ENCODE assay signal across 1 cellular context in the genomic region with DNA sequence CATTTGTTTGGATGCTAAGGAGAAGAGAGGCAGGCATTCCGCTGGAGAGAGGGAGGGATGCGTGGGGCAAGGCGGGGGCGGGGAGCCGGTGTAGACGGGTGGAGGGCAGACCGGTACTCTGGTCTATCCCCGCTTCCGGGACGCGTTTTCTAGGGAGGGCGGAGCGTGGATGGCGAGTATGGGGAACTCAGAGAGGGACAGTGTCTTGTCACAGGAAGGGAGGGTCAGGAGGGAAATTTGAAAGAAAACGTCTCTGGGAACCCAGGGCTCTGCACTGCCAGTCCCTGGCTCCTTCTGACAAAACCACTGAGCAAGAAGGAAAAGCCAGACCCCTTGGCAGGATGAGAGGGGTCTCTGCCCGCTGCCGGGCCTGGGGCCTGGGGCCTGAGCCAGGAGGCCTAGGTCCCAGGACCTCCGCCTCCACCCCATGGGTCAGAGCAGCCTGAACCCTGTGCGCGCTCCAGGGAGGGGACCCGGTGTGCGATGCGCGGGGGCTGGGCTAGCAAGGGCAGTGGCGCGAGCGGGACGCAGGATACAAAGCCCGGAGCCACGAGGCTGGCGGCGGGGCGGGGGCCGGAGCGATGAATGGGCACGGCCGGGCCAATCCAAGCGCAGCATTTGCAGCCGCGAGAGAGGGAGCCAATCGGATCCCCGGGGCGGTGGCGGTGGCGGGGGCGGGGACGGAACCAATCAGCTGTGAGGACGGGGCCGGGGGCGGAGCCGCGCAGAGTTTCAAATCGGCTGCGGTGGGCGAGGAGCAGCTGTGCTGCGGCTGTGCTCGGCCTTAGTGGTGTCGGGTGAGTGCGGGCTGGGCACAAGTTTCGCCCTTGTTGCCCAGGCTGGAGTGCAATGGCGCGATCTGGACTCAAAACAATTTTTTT.
TF ChIP-seq lines count a peak whose summit lies in the region.

A gene with protein sequence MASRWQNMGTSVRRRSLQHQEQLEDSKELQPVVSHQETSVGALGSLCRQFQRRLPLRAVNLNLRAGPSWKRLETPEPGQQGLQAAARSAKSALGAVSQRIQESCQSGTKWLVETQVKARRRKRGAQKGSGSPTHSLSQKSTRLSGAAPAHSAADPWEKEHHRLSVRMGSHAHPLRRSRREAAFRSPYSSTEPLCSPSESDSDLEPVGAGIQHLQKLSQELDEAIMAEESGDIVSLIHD (plus strand): TSS at position 764 of the 881 bp plus-strand sequence. CDS start 656 bp downstream, outside the sequence.

TF ChIP-seq in HEK293, 187 proteins besides CTCF, POLR2A, EP300 and RAD21 (continued from another document):
- TF ChIP-seq ZNF138 (tag by site-specific recombination; IDR thresholded peaks at IDR 0.05; ENCODE audit: borderline replicate concordance), result no peak
- no peak for TF ChIP-seq ZNF157 (tag by site-specific recombination; IDR thresholded peaks at IDR 0.05)
- TF ChIP-seq PRDM1 (tag by site-specific recombination; IDR thresholded peaks at IDR 0.05), result peak; percentile 81
- TF ChIP-seq GLIS2 (tag by site-specific recombination; IDR thresholded peaks at IDR 0.05), result peak; percentile 92
- no peak for TF ChIP-seq ZNF510 (tag by site-specific recombination; IDR thresholded peaks at IDR 0.05; ENCODE audit: insufficient replicate concordance)
- peak; percentile 100 for TF ChIP-seq ZBTB20 (tag by site-specific recombination; IDR thresholded peaks at IDR 0.05)
- TF ChIP-seq ZBTB8A (tag by site-specific recombination; IDR thresholded peaks at IDR 0.05), result no peak; the same call in 1 of the 2 replicates
- peak; percentile 75 for TF ChIP-seq ZNF76 (tag by site-specific recombination; IDR thresholded peaks at IDR 0.05; ENCODE audit: borderline replicate concordance, low read depth)
- TF ChIP-seq EGR2 (tag by site-specific recombination; IDR thresholded peaks at IDR 0.05; ENCODE audit: low read depth), result peak; percentile 92
- no peak for TF ChIP-seq ZFP3 (tag by site-specific recombination; IDR thresholded peaks at IDR 0.05; ENCODE audit: low read depth)
- TF ChIP-seq ZNF2 (tag by site-specific recombination; IDR thresholded peaks at IDR 0.05), result peak; percentile 35; the same call in 1 of the 2 replicates
- TF ChIP-seq, protein P1, sequence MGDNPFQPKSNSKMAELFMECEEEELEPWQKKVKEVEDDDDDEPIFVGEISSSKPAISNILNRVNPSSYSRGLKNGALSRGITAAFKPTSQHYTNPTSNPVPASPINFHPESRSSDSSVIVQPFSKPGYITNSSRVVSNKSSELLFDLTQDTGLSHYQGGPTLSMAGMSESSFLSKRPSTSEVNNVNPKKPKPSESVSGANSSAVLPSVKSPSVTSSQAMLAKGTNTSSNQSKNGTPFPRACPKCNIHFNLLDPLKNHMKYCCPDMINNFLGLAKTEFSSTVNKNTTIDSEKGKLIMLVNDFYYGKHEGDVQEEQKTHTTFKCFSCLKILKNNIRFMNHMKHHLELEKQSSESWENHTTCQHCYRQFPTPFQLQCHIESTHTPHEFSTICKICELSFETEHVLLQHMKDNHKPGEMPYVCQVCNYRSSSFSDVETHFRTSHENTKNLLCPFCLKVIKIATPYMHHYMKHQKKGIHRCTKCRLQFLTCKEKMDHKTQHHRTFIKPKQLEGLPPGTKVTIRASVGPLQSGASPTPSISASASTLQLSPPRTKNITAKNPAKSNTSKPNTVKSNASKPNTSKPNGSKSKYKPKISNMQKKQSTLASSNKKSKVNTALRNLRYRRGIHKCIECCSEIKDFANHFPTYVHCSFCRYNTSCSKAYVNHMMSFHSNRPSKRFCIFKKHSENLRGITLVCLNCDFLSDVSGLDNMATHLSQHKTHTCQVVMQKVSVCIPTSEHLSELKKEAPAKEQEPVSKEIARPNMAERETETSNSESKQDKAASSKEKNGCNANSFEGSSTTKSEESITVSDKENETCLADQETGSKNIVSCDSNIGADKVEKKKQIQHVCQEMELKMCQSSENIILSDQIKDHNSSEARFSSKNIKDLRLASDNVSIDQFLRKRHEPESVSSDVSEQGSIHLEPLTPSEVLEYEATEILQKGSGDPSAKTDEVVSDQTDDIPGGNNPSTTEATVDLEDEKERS (tag by site-specific recombination; IDR thresholded peaks at IDR 0.05), result no peak
- TF ChIP-seq, protein P2, sequence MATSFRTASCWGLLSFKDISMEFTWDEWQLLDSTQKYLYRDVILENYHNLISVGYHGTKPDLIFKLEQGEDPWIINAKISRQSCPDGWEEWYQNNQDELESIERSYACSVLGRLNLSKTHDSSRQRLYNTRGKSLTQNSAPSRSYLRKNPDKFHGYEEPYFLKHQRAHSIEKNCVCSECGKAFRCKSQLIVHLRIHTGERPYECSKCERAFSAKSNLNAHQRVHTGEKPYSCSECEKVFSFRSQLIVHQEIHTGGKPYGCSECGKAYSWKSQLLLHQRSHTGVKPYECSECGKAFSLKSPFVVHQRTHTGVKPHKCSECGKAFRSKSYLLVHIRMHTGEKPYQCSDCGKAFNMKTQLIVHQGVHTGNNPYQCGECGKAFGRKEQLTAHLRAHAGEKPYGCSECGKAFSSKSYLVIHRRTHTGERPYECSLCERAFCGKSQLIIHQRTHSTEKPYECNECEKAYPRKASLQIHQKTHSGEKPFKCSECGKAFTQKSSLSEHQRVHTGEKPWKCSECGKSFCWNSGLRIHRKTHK (tag by site-specific recombination; IDR thresholded peaks at IDR 0.05), result no peak
- no peak for TF ChIP-seq ZNF623 (tag by site-specific recombination; IDR thresholded peaks at IDR 0.05)
- TF ChIP-seq, protein P3, sequence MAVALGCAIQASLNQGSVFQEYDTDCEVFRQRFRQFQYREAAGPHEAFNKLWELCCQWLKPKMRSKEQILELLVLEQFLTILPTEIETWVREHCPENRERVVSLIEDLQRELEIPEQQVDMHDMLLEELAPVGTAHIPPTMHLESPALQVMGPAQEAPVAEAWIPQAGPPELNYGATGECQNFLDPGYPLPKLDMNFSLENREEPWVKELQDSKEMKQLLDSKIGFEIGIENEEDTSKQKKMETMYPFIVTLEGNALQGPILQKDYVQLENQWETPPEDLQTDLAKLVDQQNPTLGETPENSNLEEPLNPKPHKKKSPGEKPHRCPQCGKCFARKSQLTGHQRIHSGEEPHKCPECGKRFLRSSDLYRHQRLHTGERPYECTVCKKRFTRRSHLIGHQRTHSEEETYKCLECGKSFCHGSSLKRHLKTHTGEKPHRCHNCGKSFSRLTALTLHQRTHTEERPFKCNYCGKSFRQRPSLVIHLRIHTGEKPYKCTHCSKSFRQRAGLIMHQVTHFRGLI (tag by site-specific recombination; IDR thresholded peaks at IDR 0.05), result no peak
- no peak for TF ChIP-seq ZNF23 (tag by site-specific recombination; IDR thresholded peaks at IDR 0.05; ENCODE audit: borderline replicate concordance)
- TF ChIP-seq ZNF366 (tag by site-specific recombination; conservative IDR thresholded peaks at IDR 0.05), result peak; percentile 94
- no peak for TF ChIP-seq ZNF37A (tag by site-specific recombination; IDR thresholded peaks at IDR 0.05)
- no peak for TF ChIP-seq ZNF621 (tag by site-specific recombination; IDR thresholded peaks at IDR 0.05)
- TF ChIP-seq, protein P4, sequence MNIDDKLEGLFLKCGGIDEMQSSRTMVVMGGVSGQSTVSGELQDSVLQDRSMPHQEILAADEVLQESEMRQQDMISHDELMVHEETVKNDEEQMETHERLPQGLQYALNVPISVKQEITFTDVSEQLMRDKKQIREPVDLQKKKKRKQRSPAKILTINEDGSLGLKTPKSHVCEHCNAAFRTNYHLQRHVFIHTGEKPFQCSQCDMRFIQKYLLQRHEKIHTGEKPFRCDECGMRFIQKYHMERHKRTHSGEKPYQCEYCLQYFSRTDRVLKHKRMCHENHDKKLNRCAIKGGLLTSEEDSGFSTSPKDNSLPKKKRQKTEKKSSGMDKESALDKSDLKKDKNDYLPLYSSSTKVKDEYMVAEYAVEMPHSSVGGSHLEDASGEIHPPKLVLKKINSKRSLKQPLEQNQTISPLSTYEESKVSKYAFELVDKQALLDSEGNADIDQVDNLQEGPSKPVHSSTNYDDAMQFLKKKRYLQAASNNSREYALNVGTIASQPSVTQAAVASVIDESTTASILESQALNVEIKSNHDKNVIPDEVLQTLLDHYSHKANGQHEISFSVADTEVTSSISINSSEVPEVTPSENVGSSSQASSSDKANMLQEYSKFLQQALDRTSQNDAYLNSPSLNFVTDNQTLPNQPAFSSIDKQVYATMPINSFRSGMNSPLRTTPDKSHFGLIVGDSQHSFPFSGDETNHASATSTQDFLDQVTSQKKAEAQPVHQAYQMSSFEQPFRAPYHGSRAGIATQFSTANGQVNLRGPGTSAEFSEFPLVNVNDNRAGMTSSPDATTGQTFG (tag by site-specific recombination; IDR thresholded peaks at IDR 0.05; ENCODE audit: borderline replicate concordance), result no peak
- TF ChIP-seq, protein P5, sequence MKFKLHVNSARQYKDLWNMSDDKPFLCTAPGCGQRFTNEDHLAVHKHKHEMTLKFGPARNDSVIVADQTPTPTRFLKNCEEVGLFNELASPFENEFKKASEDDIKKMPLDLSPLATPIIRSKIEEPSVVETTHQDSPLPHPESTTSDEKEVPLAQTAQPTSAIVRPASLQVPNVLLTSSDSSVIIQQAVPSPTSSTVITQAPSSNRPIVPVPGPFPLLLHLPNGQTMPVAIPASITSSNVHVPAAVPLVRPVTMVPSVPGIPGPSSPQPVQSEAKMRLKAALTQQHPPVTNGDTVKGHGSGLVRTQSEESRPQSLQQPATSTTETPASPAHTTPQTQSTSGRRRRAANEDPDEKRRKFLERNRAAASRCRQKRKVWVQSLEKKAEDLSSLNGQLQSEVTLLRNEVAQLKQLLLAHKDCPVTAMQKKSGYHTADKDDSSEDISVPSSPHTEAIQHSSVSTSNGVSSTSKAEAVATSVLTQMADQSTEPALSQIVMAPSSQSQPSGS (tag by site-specific recombination; IDR thresholded peaks at IDR 0.05; ENCODE audit: low read depth), result no peak
- no peak for TF ChIP-seq ZNF792 (tag by site-specific recombination; IDR thresholded peaks at IDR 0.05)
- peak; percentile 72 for TF ChIP-seq GLIS1 (tag by site-specific recombination; IDR thresholded peaks at IDR 0.05)
- TF ChIP-seq ZNF433 (tag by site-specific recombination; IDR thresholded peaks at IDR 0.05; ENCODE audit: low read depth), result no peak
- TF ChIP-seq ZBTB48 (tag by site-specific recombination; IDR thresholded peaks at IDR 0.05), result peak; percentile 98
- TF ChIP-seq, protein P6, sequence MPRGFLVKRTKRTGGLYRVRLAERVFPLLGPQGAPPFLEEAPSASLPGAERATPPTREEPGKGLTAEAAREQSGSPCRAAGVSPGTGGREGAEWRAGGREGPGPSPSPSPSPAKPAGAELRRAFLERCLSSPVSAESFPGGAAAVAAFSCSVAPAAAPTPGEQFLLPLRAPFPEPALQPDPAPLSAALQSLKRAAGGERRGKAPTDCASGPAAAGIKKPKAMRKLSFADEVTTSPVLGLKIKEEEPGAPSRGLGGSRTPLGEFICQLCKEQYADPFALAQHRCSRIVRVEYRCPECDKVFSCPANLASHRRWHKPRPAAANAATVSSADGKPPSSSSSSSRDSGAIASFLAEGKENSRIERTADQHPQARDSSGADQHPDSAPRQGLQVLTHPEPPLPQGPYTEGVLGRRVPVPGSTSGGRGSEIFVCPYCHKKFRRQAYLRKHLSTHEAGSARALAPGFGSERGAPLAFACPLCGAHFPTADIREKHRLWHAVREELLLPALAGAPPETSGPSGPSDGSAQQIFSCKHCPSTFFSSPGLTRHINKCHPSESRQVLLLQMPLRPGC (tag by site-specific recombination; IDR thresholded peaks at IDR 0.05), result peak; percentile 45; the same call in 1 of the 2 replicates
